ENCODE assay signal across 18 cellular contexts in genomic region chr18:34120294-34120693, GRCh38.
"Had no signal": no experiment of that assay in that cellular context is flagged by ENCODE, and none has a peak within 500 bp of the region (broad histone marks: within the 10 kb centered on the region; RNA-seq: fewer than 3 reads in every experiment).

No MANE protein-coding gene starts in this region.

- H3K36me3 Mint-ChIP-seq: activated naive CD4-positive, alpha-beta T cell treated with anti-CD3 and anti-CD28 coated beads, Interleukin-2, amount 50 U/mL, for 72 hours; memory B cell; natural killer cell treated with Interleukin-12 subunit alpha and Interleukin-12 subunit beta and Interleukin-15 and Interleukin-18, amount 100 ng/mL, for 72 hours had no signal

- ATAC-seq: activated naive CD4-positive, alpha-beta T cell treated with anti-CD3 and anti-CD28 coated beads, Interleukin-2, amount 50 U/mL, for 72 hours; activated T-cell treated with anti-CD3 and anti-CD28 coated beads, Interleukin-2, amount 50 U/mL, for 72 hours; gastroesophageal sphincter; left lobe of liver; natural killer cell treated with Interleukin-12 subunit alpha and Interleukin-12 subunit beta and Interleukin-15 and Interleukin-18, amount 100 ng/mL, for 72 hours had no signal

- H3K4me1 ChIP-seq: breast epithelium, gastroesophageal sphincter, right atrium auricular region, stomach, testis, upper lobe of right lung had no signal

- H3K36me3 ChIP-seq: breast epithelium, gastroesophageal sphincter, right atrium auricular region, stomach, upper lobe of right lung had no signal

- H3K27ac ChIP-seq: breast epithelium, gastroesophageal sphincter, right atrium auricular region, stomach, testis, upper lobe of right lung had no signal

- H3K27me3 ChIP-seq: breast epithelium, gastroesophageal sphincter, right atrium auricular region, stomach, testis, upper lobe of right lung had no signal

- H3K9me3 ChIP-seq: breast epithelium, gastroesophageal sphincter, right atrium auricular region, stomach, testis, upper lobe of right lung had no signal

- H3K27ac Mint-ChIP-seq: activated CD4-positive, alpha-beta T cell treated with anti-CD3 and anti-CD28 coated beads, Interleukin-2, amount 10 ng/mL, durations not matched to agents 7 days and 5 days; activated naive CD4-positive, alpha-beta T cell treated with anti-CD3 and anti-CD28 coated beads, Interleukin-2, amount 50 U/mL, for 72 hours; activated T-cell treated with anti-CD3 and anti-CD28 coated beads, Interleukin-2, amount 50 U/mL, for 72 hours; memory B cell; natural killer cell treated with Interleukin-12 subunit alpha and Interleukin-12 subunit beta and Interleukin-15 and Interleukin-18, amount 100 ng/mL, for 72 hours had no signal

- DNase-seq: activated CD4-positive, alpha-beta T cell treated with anti-CD3 and anti-CD28 coated beads, Interleukin-2, amount 10 ng/mL, durations not matched to agents 7 days and 5 days; activated CD4-positive, CD25-positive, alpha-beta regulatory T cell; activated CD8-positive, alpha-beta memory T cell treated with anti-CD3 and anti-CD28 coated beads, Interleukin-2, amount 50 U/mL, for 48 hours; activated gamma-delta T cell; activated T-cell treated with anti-CD3 and anti-CD28 coated beads, Interleukin-2, amount 50 U/mL, for 72 hours; amygdala; nucleus accumbens; stomach; SW 1271; testis; upper lobe of right lung had no signal

- H3K4me3 Mint-ChIP-seq: activated CD4-positive, alpha-beta T cell treated with anti-CD3 and anti-CD28 coated beads, Interleukin-2, amount 10 ng/mL, durations not matched to agents 7 days and 5 days; activated T-cell treated with anti-CD3 and anti-CD28 coated beads, Interleukin-2, amount 50 U/mL, for 72 hours; memory B cell; natural killer cell treated with Interleukin-12 subunit alpha and Interleukin-12 subunit beta and Interleukin-15 and Interleukin-18, amount 100 ng/mL, for 72 hours had no signal

- H3K9me3 Mint-ChIP-seq: activated CD4-positive, alpha-beta T cell treated with anti-CD3 and anti-CD28 coated beads, Interleukin-2, amount 10 ng/mL, durations not matched to agents 7 days and 5 days; activated naive CD4-positive, alpha-beta T cell treated with anti-CD3 and anti-CD28 coated beads, Interleukin-2, amount 50 U/mL, for 72 hours; activated T-cell treated with anti-CD3 and anti-CD28 coated beads, Interleukin-2, amount 50 U/mL, for 72 hours; memory B cell; natural killer cell treated with Interleukin-12 subunit alpha and Interleukin-12 subunit beta and Interleukin-15 and Interleukin-18, amount 100 ng/mL, for 72 hours had no signal

- H3K4me3 ChIP-seq: breast epithelium, gastroesophageal sphincter, right atrium auricular region, stomach, testis, upper lobe of right lung had no signal

- H3K4me1 Mint-ChIP-seq: activated CD4-positive, alpha-beta T cell treated with anti-CD3 and anti-CD28 coated beads, Interleukin-2, amount 10 ng/mL, durations not matched to agents 7 days and 5 days; memory B cell had no signal

- H3K27me3 Mint-ChIP-seq: activated CD4-positive, alpha-beta T cell treated with anti-CD3 and anti-CD28 coated beads, Interleukin-2, amount 10 ng/mL, durations not matched to agents 7 days and 5 days; memory B cell; natural killer cell treated with Interleukin-12 subunit alpha and Interleukin-12 subunit beta and Interleukin-15 and Interleukin-18, amount 100 ng/mL, for 72 hours had no signal
